In the genomic region with DNA sequence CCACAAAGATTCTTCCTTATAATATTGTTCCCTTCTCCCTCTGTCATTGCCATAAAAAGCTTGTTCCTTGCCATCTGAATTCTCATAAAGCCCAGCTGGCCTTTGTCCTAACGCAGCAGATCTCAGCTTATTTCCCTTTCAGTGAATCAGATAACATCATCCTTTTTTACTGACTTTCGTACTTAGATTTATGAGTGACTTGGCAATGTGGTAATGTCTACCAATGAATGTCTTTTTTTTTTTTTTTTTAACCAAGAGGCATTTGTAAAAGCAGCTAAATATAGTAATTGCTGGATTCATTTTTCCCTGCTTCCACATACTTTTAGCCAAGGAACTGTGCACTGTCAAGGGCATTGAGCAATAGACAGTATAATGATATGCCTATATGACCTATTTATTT, we compare ENCODE assay signal across 15 cellular contexts.
DNase-seq lines count a peak whose midpoint lies in the region; ATAC-seq and TF ChIP-seq lines count a peak whose summit lies in the region.
"Had no signal": no experiment of that assay in that cellular context is flagged by ENCODE, and none has a peak within 500 bp of the region (broad histone marks: within the 10 kb centered on the region; RNA-seq: fewer than 3 reads in every experiment).

No MANE protein-coding gene starts in this region.

- DNase-seq in ELR (ENCODE audit: low read depth) (peak; percentile 4), RPMI7951 (ENCODE audit: low read depth) (peak; percentile 72), fibroblast of pulmonary artery (ENCODE audit: low read depth) (peak; percentile 65), osteocyte (ENCODE audit: extremely low spot score, unreplicated experiment) (no peak), HUDEP-2 (lab: John Stamatoyannopoulos, UW; ENCODE audit: unreplicated experiment in 76 of 76) (no peak), HuH-7 (ENCODE audit: low spot score) (no peak)
- DNase-seq in effector CD8-positive, alpha-beta T cell (lab: John Stamatoyannopoulos, UW): no peak
- DNase-seq: NCI-H1105 treated with DMSO at 0.1 percent for 48 hours; NCI-H526; stimulated activated CD4-positive, alpha-beta T cell treated with anti-CD3 and anti-CD28 coated beads, Interleukin-4, amount 100 ng/mL, for 24 hours; stimulated activated naive CD8-positive, alpha-beta T cell treated with anti-CD3 and anti-CD28 coated beads, Interleukin-15, Interleukin-2, amounts not matched to agents 100 U/mL and 50 U/mL, for 24 hours had no signal

- H3K4me3 ChIP-seq in fibroblast of pulmonary artery (replicated peaks; ENCODE audit: low read depth, low read length): no peak overlapping the region

- ATAC-seq in HG03565 (IDR thresholded peaks at IDR 0.05; ENCODE audit: unreplicated experiment): no peak
- ATAC-seq: stimulated activated naive CD8-positive, alpha-beta T cell treated with anti-CD3 and anti-CD28 coated beads, Interleukin-15, Interleukin-2, amounts not matched to agents 100 U/mL and 50 U/mL, for 24 hours had no signal

- no peaks in the 10 kb centered on the region for H3K36me3 Mint-ChIP-seq in osteocyte (ENCODE audit: unreplicated experiment)
- H3K36me3 Mint-ChIP-seq: activated naive CD8-positive, alpha-beta T cell; CD14-positive monocyte; memory B cell had no signal

- peaks cover 1% of the 10 kb centered on the region for H3K9me3 Mint-ChIP-seq in osteocyte (ENCODE audit: unreplicated experiment)
- H3K9me3 Mint-ChIP-seq: CD14-positive monocyte, memory B cell had no signal

- no peak for TF ChIP-seq CTCF in fibroblast of pulmonary artery (IDR thresholded peaks at IDR 0.05; ENCODE audit: low read length, missing control alignments)
- no peak for TF ChIP-seq CTCF in osteocyte (IDR thresholded peaks at IDR 0.05)

- peak overlapping the region; percentile 47 for H3K27ac Mint-ChIP-seq in osteocyte (ENCODE audit: unreplicated experiment)
- H3K27ac Mint-ChIP-seq: activated naive CD8-positive, alpha-beta T cell; CD14-positive monocyte; memory B cell had no signal

- no peak overlapping the region for H3K4me3 Mint-ChIP-seq in osteocyte (ENCODE audit: unreplicated experiment)
- H3K4me3 Mint-ChIP-seq: activated naive CD8-positive, alpha-beta T cell; CD14-positive monocyte; memory B cell had no signal

- H3K4me1 Mint-ChIP-seq in osteocyte (ENCODE audit: unreplicated experiment): peaks cover 11% of the 10 kb centered on the region
- H3K4me1 Mint-ChIP-seq: CD14-positive monocyte, memory B cell had no signal

- no peaks in the 10 kb centered on the region for H3K27me3 Mint-ChIP-seq in osteocyte (ENCODE audit: unreplicated experiment)
- H3K27me3 Mint-ChIP-seq: activated naive CD8-positive, alpha-beta T cell; memory B cell had no signal

Comparison
In these comparisons a context has a peak if more than half of its experiments do, and no peak if none do; other contexts are left out.
1. DNase-seq: peak in ELR (single experiment), RPMI7951 (single experiment) and fibroblast of pulmonary artery (single experiment); none in osteocyte (single experiment), effector CD8-positive, alpha-beta T cell (single experiment), HUDEP-2 (0 of 76) and HuH-7 (single experiment).